ENCODE assay signal across 1 cellular context in genomic region chr21:22223385-22223784, GRCh38.
TF ChIP-seq lines count a peak whose summit lies in the region.

No MANE protein-coding gene starts in this region.

TF ChIP-seq in WTC11, 78 proteins besides CTCF, POLR2A, EP300 and RAD21 (continued from another document):
- TF ChIP-seq, protein P1, sequence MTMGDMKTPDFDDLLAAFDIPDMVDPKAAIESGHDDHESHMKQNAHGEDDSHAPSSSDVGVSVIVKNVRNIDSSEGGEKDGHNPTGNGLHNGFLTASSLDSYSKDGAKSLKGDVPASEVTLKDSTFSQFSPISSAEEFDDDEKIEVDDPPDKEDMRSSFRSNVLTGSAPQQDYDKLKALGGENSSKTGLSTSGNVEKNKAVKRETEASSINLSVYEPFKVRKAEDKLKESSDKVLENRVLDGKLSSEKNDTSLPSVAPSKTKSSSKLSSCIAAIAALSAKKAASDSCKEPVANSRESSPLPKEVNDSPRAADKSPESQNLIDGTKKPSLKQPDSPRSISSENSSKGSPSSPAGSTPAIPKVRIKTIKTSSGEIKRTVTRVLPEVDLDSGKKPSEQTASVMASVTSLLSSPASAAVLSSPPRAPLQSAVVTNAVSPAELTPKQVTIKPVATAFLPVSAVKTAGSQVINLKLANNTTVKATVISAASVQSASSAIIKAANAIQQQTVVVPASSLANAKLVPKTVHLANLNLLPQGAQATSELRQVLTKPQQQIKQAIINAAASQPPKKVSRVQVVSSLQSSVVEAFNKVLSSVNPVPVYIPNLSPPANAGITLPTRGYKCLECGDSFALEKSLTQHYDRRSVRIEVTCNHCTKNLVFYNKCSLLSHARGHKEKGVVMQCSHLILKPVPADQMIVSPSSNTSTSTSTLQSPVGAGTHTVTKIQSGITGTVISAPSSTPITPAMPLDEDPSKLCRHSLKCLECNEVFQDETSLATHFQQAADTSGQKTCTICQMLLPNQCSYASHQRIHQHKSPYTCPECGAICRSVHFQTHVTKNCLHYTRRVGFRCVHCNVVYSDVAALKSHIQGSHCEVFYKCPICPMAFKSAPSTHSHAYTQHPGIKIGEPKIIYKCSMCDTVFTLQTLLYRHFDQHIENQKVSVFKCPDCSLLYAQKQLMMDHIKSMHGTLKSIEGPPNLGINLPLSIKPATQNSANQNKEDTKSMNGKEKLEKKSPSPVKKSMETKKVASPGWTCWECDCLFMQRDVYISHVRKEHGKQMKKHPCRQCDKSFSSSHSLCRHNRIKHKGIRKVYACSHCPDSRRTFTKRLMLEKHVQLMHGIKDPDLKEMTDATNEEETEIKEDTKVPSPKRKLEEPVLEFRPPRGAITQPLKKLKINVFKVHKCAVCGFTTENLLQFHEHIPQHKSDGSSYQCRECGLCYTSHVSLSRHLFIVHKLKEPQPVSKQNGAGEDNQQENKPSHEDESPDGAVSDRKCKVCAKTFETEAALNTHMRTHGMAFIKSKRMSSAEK (CRISPR knock-in tag; IDR thresholded peaks at IDR 0.05; ENCODE audit: borderline replicate concordance), result no peak
- TF ChIP-seq ETV6 (CRISPR knock-in tag; IDR thresholded peaks at IDR 0.05) (no peak), NFE2L1 (CRISPR knock-in tag; IDR thresholded peaks at IDR 0.05) (no peak), FOXP1 (CRISPR knock-in tag; IDR thresholded peaks at IDR 0.05; ENCODE audit: borderline replicate concordance) (no peak), HMGA2 (CRISPR knock-in tag; IDR thresholded peaks at IDR 0.05) (no peak)
- TF ChIP-seq, protein P2, sequence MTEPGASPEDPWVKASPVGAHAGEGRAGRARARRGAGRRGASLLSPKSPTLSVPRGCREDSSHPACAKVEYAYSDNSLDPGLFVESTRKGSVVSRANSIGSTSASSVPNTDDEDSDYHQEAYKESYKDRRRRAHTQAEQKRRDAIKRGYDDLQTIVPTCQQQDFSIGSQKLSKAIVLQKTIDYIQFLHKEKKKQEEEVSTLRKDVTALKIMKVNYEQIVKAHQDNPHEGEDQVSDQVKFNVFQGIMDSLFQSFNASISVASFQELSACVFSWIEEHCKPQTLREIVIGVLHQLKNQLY (CRISPR knock-in tag; IDR thresholded peaks at IDR 0.05), result no peak
- TF ChIP-seq, protein P3, sequence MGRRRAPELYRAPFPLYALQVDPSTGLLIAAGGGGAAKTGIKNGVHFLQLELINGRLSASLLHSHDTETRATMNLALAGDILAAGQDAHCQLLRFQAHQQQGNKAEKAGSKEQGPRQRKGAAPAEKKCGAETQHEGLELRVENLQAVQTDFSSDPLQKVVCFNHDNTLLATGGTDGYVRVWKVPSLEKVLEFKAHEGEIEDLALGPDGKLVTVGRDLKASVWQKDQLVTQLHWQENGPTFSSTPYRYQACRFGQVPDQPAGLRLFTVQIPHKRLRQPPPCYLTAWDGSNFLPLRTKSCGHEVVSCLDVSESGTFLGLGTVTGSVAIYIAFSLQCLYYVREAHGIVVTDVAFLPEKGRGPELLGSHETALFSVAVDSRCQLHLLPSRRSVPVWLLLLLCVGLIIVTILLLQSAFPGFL (CRISPR knock-in tag; IDR thresholded peaks at IDR 0.05; ENCODE audit: borderline replicate concordance), result no peak
